ENCODE assay signal across 24 cellular contexts in the genomic region with DNA sequence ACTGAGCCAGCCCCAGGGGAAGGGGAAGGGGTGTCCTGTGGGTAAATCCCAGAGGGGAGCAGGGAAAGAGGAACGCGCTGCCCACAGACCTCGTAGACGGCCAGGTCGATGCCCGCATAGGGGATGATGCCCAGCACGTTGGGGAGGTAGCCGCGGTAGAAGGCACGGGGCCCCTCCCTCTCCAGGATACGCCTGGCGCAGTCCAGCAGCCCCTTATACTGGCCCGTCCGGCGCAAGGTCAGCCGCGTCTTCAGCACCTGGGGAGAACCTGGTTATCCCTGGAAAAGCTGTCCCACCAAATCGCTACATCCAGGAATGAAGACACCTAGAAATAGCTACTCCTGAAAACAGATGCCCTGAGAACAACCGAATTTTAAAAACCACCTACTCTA. TPM values are rescaled to one million over a fixed set of nuclear protein-coding genes. Genes with fewer than 3 reads are reported as not detected.
DNase-seq lines count a peak whose midpoint lies in the region; ATAC-seq, FAIRE-seq and TF ChIP-seq lines count a peak whose summit lies in the region.
"Had no signal": no experiment of that assay in that cellular context is flagged by ENCODE, and none has a peak within 500 bp of the region (broad histone marks: within the 10 kb centered on the region; RNA-seq: fewer than 3 reads in every experiment).

No MANE protein-coding gene starts in this region.

- peaks cover 4% of the 10 kb centered on the region for H3K9me3 Mint-ChIP-seq in memory B cell

- TF ChIP-seq RAD21 in K562 (CRISPR knock-in tag; conservative IDR thresholded peaks at IDR 0.05 in 1 of 2, IDR thresholded peaks at IDR 0.05 in 1 of 2) = no peak

- no peaks in the 10 kb centered on the region for H3K79me2 ChIP-seq in K562 (ENCODE audit: control insufficient read depth, insufficient read depth, low read length)

- H3K4me3 Mint-ChIP-seq in memory B cell = no peak overlapping the region
- H3K4me3 Mint-ChIP-seq: B cell; CD4-positive, alpha-beta T cell; CD8-positive, alpha-beta T cell had no signal

- no peak overlapping the region for H3K9ac ChIP-seq in K562 (ENCODE audit: insufficient read depth in 1 of 2, low read depth in 2 of 2, low read length in 2 of 2)
- H3K9ac ChIP-seq: BLaER1 treated with 17β-estradiol and CSF1 and Interleukin-3, amounts not matched to agents 10 nM and 100 nM had no signal

- no peaks in the 10 kb centered on the region for H3K27me3 ChIP-seq in H7 (ENCODE audit: control insufficient read depth, insufficient read depth, low read length)
- H3K27me3 ChIP-seq in K562 (ENCODE audit: control insufficient read depth in 2 of 2, insufficient read depth in 2 of 2, low read length in 2 of 2) = no peaks in the 10 kb centered on the region
- H3K27me3 ChIP-seq: BLaER1 treated with 17β-estradiol and CSF1 and Interleukin-3, amounts not matched to agents 10 nM and 100 nM had no signal

- no peak overlapping the region for H3K4me2 ChIP-seq in K562 (ENCODE audit: insufficient read depth, low read length)
- H3K4me2 ChIP-seq: A549; BLaER1 treated with 17β-estradiol and CSF1 and Interleukin-3, amounts not matched to agents 10 nM and 100 nM had no signal

- peaks cover 38% of the 10 kb centered on the region for H3K36me3 Mint-ChIP-seq in memory B cell

- no peaks in the 10 kb centered on the region for H3K4me1 Mint-ChIP-seq in memory B cell
- H3K4me1 Mint-ChIP-seq: B cell had no signal

- POLR2A ChIA-PET in K562 (lab: Yijun Ruan, JAX) = no interaction called here

- H4K20me1 ChIP-seq in K562 (replicated peaks; ENCODE audit: control insufficient read depth, insufficient read depth, low read length) = no peaks in the 10 kb centered on the region
- H4K20me1 ChIP-seq: BLaER1 treated with 17β-estradiol and CSF1 and Interleukin-3, amounts not matched to agents 10 nM and 100 nM had no signal

- H3K27ac Mint-ChIP-seq in memory B cell = peak overlapping the region; percentile 26
- H3K27ac Mint-ChIP-seq: B cell; CD4-positive, alpha-beta T cell; CD8-positive, alpha-beta T cell had no signal

- peaks cover 24% of the 10 kb centered on the region for H3K9me3 ChIP-seq in K562 (replicated peaks; ENCODE audit: control insufficient read depth, insufficient read depth, low read depth, low read length)
- H3K9me3 ChIP-seq: A549 had no signal

- no TSS peak for BruUV-seq in K562 (replicated peaks; lab: Mats Ljungman, UMichigan)

- no peak for TF ChIP-seq EP300 in K562 (IDR thresholded peaks at IDR 0.05; ENCODE audit: low read length)

- intact Hi-C loops in K562 (cut with micrococcal nuclease) = no loop called here

- no peak for FAIRE-seq in K562 (lab: Jason Lieb, UNC)
- FAIRE-seq: A549, D721Med, G401.6, GM12892, GM18507 had no signal

- TF ChIP-seq POLR2A in K562 (conservative IDR thresholded peaks at IDR 0.05) = no peak

- no peaks in the 10 kb centered on the region for H3K27me3 Mint-ChIP-seq in memory B cell
- H3K27me3 Mint-ChIP-seq: B cell; CD4-positive, alpha-beta T cell had no signal

- peaks cover 3% of the 10 kb centered on the region for H3K36me3 ChIP-seq in H7 (replicated peaks; ENCODE audit: control insufficient read depth, insufficient read depth, low read length)
- peaks cover 60% of the 10 kb centered on the region for H3K36me3 ChIP-seq in K562 (ENCODE audit: control insufficient read depth, insufficient read depth, low read length)

- 96% methylated on average over 18 of the region's 19 CpGs for WGBS in K562 (ENCODE audit: insufficient coverage, low coverage, missing lambda C conversion rate)

- no peak overlapping the region for H3K27ac ChIP-seq in K562 (ENCODE audit: extremely low read depth, low read depth, low read length)
- H3K27ac ChIP-seq: 22Rv1; A549; BLaER1 treated with 17β-estradiol and CSF1 and Interleukin-3, amounts not matched to agents 10 nM and 100 nM; C4-2B had no signal

- H3K4me3 ChIP-seq in H7 (ENCODE audit: insufficient read depth, low read depth, low read length) (no peak overlapping the region), K562 (no peak overlapping the region)
- H3K4me3 ChIP-seq: A549; BLaER1 treated with 17β-estradiol and CSF1 and Interleukin-3, amounts not matched to agents 10 nM and 100 nM had no signal

- in situ Hi-C loops in K562 (cut with MboI) = no loop called here

- CTCF ChIA-PET in K562 (lab: Yijun Ruan, JAX; ENCODE audit: low intra/inter-chr PET ratio) = no interaction called here

- peaks cover 0 to 3% of the 10 kb centered on the region in 2 experiments; a peak in 1 of 5 replicates for H3K4me1 ChIP-seq in K562 (replicated peaks in 1 of 2; ENCODE audit: control insufficient read depth in 2 of 2, insufficient read depth in 2 of 2, low read length in 2 of 2)
- H3K4me1 ChIP-seq: A549, Caco-2 had no signal

- H3K9me1 ChIP-seq in K562 (ENCODE audit: control insufficient read depth, insufficient read depth, low read length) = no peaks in the 10 kb centered on the region

- H2AFZ ChIP-seq in K562 (ENCODE audit: low read depth, low read length) = no peak overlapping the region

- DNase-seq in H7 = peak; percentile 5
- DNase-seq in K562 (ENCODE audit: extremely low read depth in 1 of 4, low spot score in 3 of 4) = no peak
- DNase-seq in memory B cell (ENCODE audit: low spot score in 2 of 2) = no peak
- no peak for DNase-seq in SKM-1 treated with dmso at 0.1 percent for 144 hours (lab: John Stamatoyannopoulos, UW; ENCODE audit: unreplicated experiment)
- DNase-seq in mesenteric fat pad (ENCODE audit: low spot score) = no peak
- DNase-seq in mucosa of gallbladder (ENCODE audit: low spot score) = no peak
- DNase-seq: AML-193; Caco-2; Calu3; CD4-positive, alpha-beta T cell; CD8-positive, alpha-beta T cell; DMS79 treated with DMSO at 0.1 percent for 48 hours; GF-D8 had no signal

- TF ChIP-seq CTCF in K562 (IDR thresholded peaks at IDR 0.05 in 2 of 3, conservative IDR thresholded peaks at IDR 0.05 in 1 of 3; ENCODE audit: insufficient read depth in 2 of 3, low read depth in 1 of 3, low read length in 3 of 3) = no peak

- ATAC-seq in K562 (no peak), memory B cell (ENCODE audit: low read depth) (no peak)
- ATAC-seq: A549; CD8-positive, alpha-beta T cell had no signal

RNA-seq across cellular contexts. Expression of gene SLC25A23, which starts 7.4 kb away (rescaled TPM):
- 25.9 and 31.6 TPM in 2 replicates for total RNA-seq in H7 (2014; rRNA removed; shearing (Covaris generic))
- 29.1 and 59.8 TPM in 2 replicates for total RNA-seq in K562 (2011; cell fraction: chromatin; rRNA removed; ENCODE audit: low replicate concordance)
- 30.5 and 33.7 TPM in 2 replicates for total RNA-seq in K562 (2011; cell fraction: nucleolus; rRNA removed)
- 23.0 and 27.6 TPM in 2 replicates for total RNA-seq in K562 (2011; cell fraction: nucleoplasm; rRNA removed)
- total RNA-seq in K562 (2014; rRNA removed) (40.4 and 57.2 TPM in 2 replicates), K562 (2014; rRNA removed; fragmentation: Illumina TruSeq; extraction: Trizol) (26.2 and 26.6 TPM in 2 replicates), K562 (2015; rRNA removed; fragmentation: Illumina TruSeq; extraction: Trizol) (25.8 and 26.0 TPM in 2 replicates), K562 (2021) (72.0 and 75.1 TPM in 2 replicates), mesenteric fat pad (21.5 TPM), mucosa of gallbladder (101 TPM)
- polyA plus RNA-seq in K562 (2011; rRNA removed) (18.7 and 20.9 TPM in 2 replicates), K562 (2014; fragmentation: Illumina TruSeq; extraction: Trizol) (64.3 and 70.5 TPM in 2 replicates), K562 (2014; fragmentation: Nextera tagmentation; extraction: Ambion mirVana) (1 to 10 TPM; 6.1 to 6.5 TPM), K562 (2014; rRNA removed) (44.3 and 47.5 TPM in 2 replicates)
- polyA plus RNA-seq in K562 (2011; cell fraction: cytosol; rRNA removed) = 26.3 and 40.4 TPM in 2 replicates
- polyA plus RNA-seq in K562 (2011; cell fraction: nucleus; rRNA removed) = 29.0 and 43.3 TPM in 2 replicates
- polyA plus RNA-seq in K562 (2012) = 50.5 and 59.9 TPM in 2 replicates
- 11.8 and 15.9 TPM in 2 replicates for polyA minus RNA-seq in K562 (2011; rRNA and poly(A)+ RNA removed)
- 43.9 and 56.2 TPM in 2 replicates for polyA minus RNA-seq in K562 (2011; cell fraction: cytosol; rRNA and poly(A)+ RNA removed)
- polyA minus RNA-seq in K562 (2011; cell fraction: nucleus; rRNA and poly(A)+ RNA removed) = 8.1 and 11.1 TPM in 2 replicates

RNA-seq across cellular contexts. Expression of gene CRB3, which starts 11.9 kb away (rescaled TPM):
- 4.9 and 5.5 TPM in 2 replicates for total RNA-seq in H7 (2014; rRNA removed; shearing (Covaris generic))
- total RNA-seq in K562 (2011; cell fraction: chromatin; rRNA removed; ENCODE audit: low replicate concordance) = 0.21 TPM in 1 of 2 replicates, not detected in the other
- total RNA-seq in K562 (2011; cell fraction: nucleolus; rRNA removed) = not detected in 2 replicates
- not detected in 2 replicates for total RNA-seq in K562 (2011; cell fraction: nucleoplasm; rRNA removed)
- total RNA-seq in K562 (2014; rRNA removed) (0.57 TPM in 1 of 2 replicates, not detected in the other), K562 (2014; rRNA removed; fragmentation: Illumina TruSeq; extraction: Trizol) (not detected in 2 replicates), K562 (2015; rRNA removed; fragmentation: Illumina TruSeq; extraction: Trizol) (not detected in 2 replicates), K562 (2021) (0.49 and 0.65 TPM in 2 replicates), mesenteric fat pad (not detected), mucosa of gallbladder (75.9 TPM)
- polyA plus RNA-seq in K562 (2011; rRNA removed) (0.11 TPM in 1 of 2 replicates, not detected in the other), K562 (2014; fragmentation: Illumina TruSeq; extraction: Trizol) (not detected in 2 replicates), K562 (2014; fragmentation: Nextera tagmentation; extraction: Ambion mirVana) (not detected), K562 (2014; rRNA removed) (0.18 TPM in 1 of 2 replicates, not detected in the other)
- 0.18 TPM in 1 of 2 replicates, not detected in the other for polyA plus RNA-seq in K562 (2011; cell fraction: cytosol; rRNA removed)
- 0.17 TPM in 1 of 2 replicates, not detected in the other for polyA plus RNA-seq in K562 (2011; cell fraction: nucleus; rRNA removed)
- polyA plus RNA-seq in K562 (2012) = 0.13 and 0.15 TPM in 2 replicates
- not detected in 2 replicates for polyA minus RNA-seq in K562 (2011; rRNA and poly(A)+ RNA removed)
- polyA minus RNA-seq in K562 (2011; cell fraction: cytosol; rRNA and poly(A)+ RNA removed) = not detected in 2 replicates
- polyA minus RNA-seq in K562 (2011; cell fraction: nucleus; rRNA and poly(A)+ RNA removed) = not detected in 2 replicates
- total RNA-seq: A172 had no signal
- polyA plus RNA-seq: BJ had no signal

RNA-seq across cellular contexts. Expression of gene SLC25A41, which starts 18.7 kb away (rescaled TPM):
- total RNA-seq in H7 (2014; rRNA removed; shearing (Covaris generic)) = 0.11 and 1.2 TPM in 2 replicates
- 1.6 and 2.4 TPM in 2 replicates for total RNA-seq in K562 (2011; cell fraction: chromatin; rRNA removed; ENCODE audit: low replicate concordance)
- 1.4 and 1.8 TPM in 2 replicates for total RNA-seq in K562 (2011; cell fraction: nucleolus; rRNA removed)
- total RNA-seq in K562 (2011; cell fraction: nucleoplasm; rRNA removed) = 1.9 and 2.8 TPM in 2 replicates
- total RNA-seq in K562 (2014; rRNA removed) (0.94 and 1.00 TPM in 2 replicates), K562 (2014; rRNA removed; fragmentation: Illumina TruSeq; extraction: Trizol) (1.1 and 1.6 TPM in 2 replicates), K562 (2015; rRNA removed; fragmentation: Illumina TruSeq; extraction: Trizol) (1.2 and 1.6 TPM in 2 replicates), K562 (2021) (4.2 and 4.6 TPM in 2 replicates), mesenteric fat pad (not detected), mucosa of gallbladder (0.72 TPM)
- polyA plus RNA-seq in K562 (2011; rRNA removed) (3.3 and 6.5 TPM in 2 replicates), K562 (2014; fragmentation: Illumina TruSeq; extraction: Trizol) (2.0 and 4.7 TPM in 2 replicates), K562 (2014; fragmentation: Nextera tagmentation; extraction: Ambion mirVana) (under 1 TPM; 0.08 to 0.24 TPM), K562 (2014; rRNA removed) (4.0 and 6.7 TPM in 2 replicates)
- 6.1 and 6.3 TPM in 2 replicates for polyA plus RNA-seq in K562 (2011; cell fraction: cytosol; rRNA removed)
- 3.6 and 4.5 TPM in 2 replicates for polyA plus RNA-seq in K562 (2011; cell fraction: nucleus; rRNA removed)
- 3.6 TPM in 2 replicates for polyA plus RNA-seq in K562 (2012)
- polyA minus RNA-seq in K562 (2011; rRNA and poly(A)+ RNA removed) = 0.54 and 0.77 TPM in 2 replicates
- 0.76 and 2.5 TPM in 2 replicates for polyA minus RNA-seq in K562 (2011; cell fraction: cytosol; rRNA and poly(A)+ RNA removed)
- 0.27 and 0.67 TPM in 2 replicates for polyA minus RNA-seq in K562 (2011; cell fraction: nucleus; rRNA and poly(A)+ RNA removed)
- total RNA-seq: Caco-2; CD8-positive, alpha-beta T cell had no signal

RNA-seq across cellular contexts. Expression of gene KHSRP, which starts 27.6 kb away (rescaled TPM):
- 223 and 266 TPM in 2 replicates for total RNA-seq in H7 (2014; rRNA removed; shearing (Covaris generic))
- total RNA-seq in K562 (2011; cell fraction: chromatin; rRNA removed; ENCODE audit: low replicate concordance) = 186 and 376 TPM in 2 replicates
- 235 and 244 TPM in 2 replicates for total RNA-seq in K562 (2011; cell fraction: nucleolus; rRNA removed)
- total RNA-seq in K562 (2011; cell fraction: nucleoplasm; rRNA removed) = 196 TPM in 2 replicates
- total RNA-seq in K562 (2014; rRNA removed) (183 and 227 TPM in 2 replicates), K562 (2014; rRNA removed; fragmentation: Illumina TruSeq; extraction: Trizol) (94.5 and 97.2 TPM in 2 replicates), K562 (2015; rRNA removed; fragmentation: Illumina TruSeq; extraction: Trizol) (139 and 150 TPM in 2 replicates), K562 (2021) (519 and 564 TPM in 2 replicates), mesenteric fat pad (168 TPM), mucosa of gallbladder (201 TPM)
- polyA plus RNA-seq in K562 (2011; rRNA removed) (93.1 and 118 TPM in 2 replicates), K562 (2014; fragmentation: Illumina TruSeq; extraction: Trizol) (215 and 288 TPM in 2 replicates), K562 (2014; fragmentation: Nextera tagmentation; extraction: Ambion mirVana) (1 to 10 TPM; 4.2 to 5.7 TPM), K562 (2014; rRNA removed) (313 and 329 TPM in 2 replicates)
- 82.9 and 159 TPM in 2 replicates for polyA plus RNA-seq in K562 (2011; cell fraction: cytosol; rRNA removed)
- 172 and 201 TPM in 2 replicates for polyA plus RNA-seq in K562 (2011; cell fraction: nucleus; rRNA removed)
- polyA plus RNA-seq in K562 (2012) = 307 and 455 TPM in 2 replicates
- 136 and 150 TPM in 2 replicates for polyA minus RNA-seq in K562 (2011; rRNA and poly(A)+ RNA removed)
- polyA minus RNA-seq in K562 (2011; cell fraction: cytosol; rRNA and poly(A)+ RNA removed) = 200 and 285 TPM in 2 replicates
- polyA minus RNA-seq in K562 (2011; cell fraction: nucleus; rRNA and poly(A)+ RNA removed) = 88.2 and 125 TPM in 2 replicates

RNA-seq across cellular contexts. Expression of gene DENND1C, which starts 29.4 kb away (rescaled TPM):
- 0.59 and 1.1 TPM in 2 replicates for total RNA-seq in H7 (2014; rRNA removed; shearing (Covaris generic))
- total RNA-seq in K562 (2011; cell fraction: chromatin; rRNA removed; ENCODE audit: low replicate concordance) = 0.69 TPM in 2 replicates
- total RNA-seq in K562 (2011; cell fraction: nucleolus; rRNA removed) = 0.39 and 0.67 TPM in 2 replicates
- 0.37 TPM in 1 of 2 replicates, not detected in the other for total RNA-seq in K562 (2011; cell fraction: nucleoplasm; rRNA removed)
- total RNA-seq in K562 (2014; rRNA removed) (0.09 and 0.16 TPM in 2 replicates), K562 (2014; rRNA removed; fragmentation: Illumina TruSeq; extraction: Trizol) (0.18 TPM in 1 of 2 replicates, not detected in the other), K562 (2015; rRNA removed; fragmentation: Illumina TruSeq; extraction: Trizol) (0.15 and 0.43 TPM in 2 replicates), K562 (2021) (0.49 and 0.78 TPM in 2 replicates), mesenteric fat pad (4.5 TPM), mucosa of gallbladder (8.0 TPM)
- polyA plus RNA-seq in K562 (2011; rRNA removed) (0.29 and 1.1 TPM in 2 replicates), K562 (2014; fragmentation: Illumina TruSeq; extraction: Trizol) (0.33 and 0.34 TPM in 2 replicates), K562 (2014; fragmentation: Nextera tagmentation; extraction: Ambion mirVana) (under 1 TPM in 1 of 2 experiments, not detected in 1; 0.03 TPM), K562 (2014; rRNA removed) (0.19 and 1.2 TPM in 2 replicates)
- 0.54 and 0.91 TPM in 2 replicates for polyA plus RNA-seq in K562 (2011; cell fraction: cytosol; rRNA removed)
- polyA plus RNA-seq in K562 (2011; cell fraction: nucleus; rRNA removed) = 2.0 and 3.1 TPM in 2 replicates
- polyA plus RNA-seq in K562 (2012) = 0.68 and 1.4 TPM in 2 replicates
- 0.09 TPM in 1 of 2 replicates, not detected in the other for polyA minus RNA-seq in K562 (2011; rRNA and poly(A)+ RNA removed)
- not detected in 2 replicates for polyA minus RNA-seq in K562 (2011; cell fraction: cytosol; rRNA and poly(A)+ RNA removed)
- 0.27 and 0.78 TPM in 2 replicates for polyA minus RNA-seq in K562 (2011; cell fraction: nucleus; rRNA and poly(A)+ RNA removed)
- total RNA-seq: A172, Calu3 had no signal

Comparison
In these comparisons a context has a peak if more than half of its experiments do, and no peak if none do; other contexts are left out.
1. RNA of gene CRB3, which starts 11.9 kb away (total RNA-seq): 75.9 TPM in mucosa of gallbladder (single experiment); 4.9 to 5.5 TPM in H7, 0.21 to 0.65 TPM in K562 and not detected in mesenteric fat pad (single experiment); every median in the first group is over 10 times any median in the second.